ENCODE assay signal across 8 cellular contexts in genomic region chr14:55026441-55026792, GRCh38. TPM values are rescaled to one million over a fixed set of nuclear protein-coding genes. Genes with fewer than 3 reads are reported as not detected.
A peak's percentile ranks its signal among the peaks of the same experiment; 100 is the strongest.
DNase-seq lines count a peak whose midpoint lies in the region; ATAC-seq and TF ChIP-seq lines count a peak whose summit lies in the region.

No MANE protein-coding gene starts in this region.

- TF ChIP-seq CTCF in BJ (IDR thresholded peaks at IDR 0.05; ENCODE audit: insufficient read depth, low read depth, low read length) (no peak), Loucy (conservative IDR thresholded peaks at IDR 0.05; ENCODE audit: low read length) (no peak), neural cell (IDR thresholded peaks at IDR 0.05; ENCODE audit: poor library complexity, severe bottlenecking) (no peak)

- H3K9me2 ChIP-seq in Loucy (replicated peaks; ENCODE audit: low read depth, low read length): no peaks in the 10 kb centered on the region
- H3K9me2 ChIP-seq in neural cell (ENCODE audit: insufficient read depth, low read length): no peaks in the 10 kb centered on the region

- no peak for ATAC-seq in GM19397 (IDR thresholded peaks at IDR 0.05; ENCODE audit: unreplicated experiment)
- ATAC-seq in HG03139 (IDR thresholded peaks at IDR 0.05; ENCODE audit: unreplicated experiment): no peak

- H3K27me3 ChIP-seq in BJ (ENCODE audit: control insufficient read depth, insufficient read depth, low read length) (no peaks in the 10 kb centered on the region), Loucy (ENCODE audit: insufficient read depth, low read length, poor library complexity, severe bottlenecking) (no peaks in the 10 kb centered on the region), duodenal mucosa (ENCODE audit: control insufficient read depth in 1 of 2, insufficient read depth in 2 of 2, low read length in 2 of 2) (no peaks in the 10 kb centered on the region), neural cell (ENCODE audit: insufficient read depth, low read depth, low read length) (no peaks in the 10 kb centered on the region)

- H3K4me3 ChIP-seq in BJ (ENCODE audit: low read depth, low read length) (peak overlapping the region; percentile 82), Loucy (ENCODE audit: low read length, poor library complexity, severe bottlenecking) (peak overlapping the region; percentile 98), duodenal mucosa (ENCODE audit: low read depth in 1 of 2, low read length in 2 of 2) (peak overlapping the region; percentile 98 to 99), neural cell (ENCODE audit: low read length) (peak overlapping the region; percentile 79)

- H3K79me2 ChIP-seq in Loucy (ENCODE audit: insufficient read depth, low read length): peaks cover 89% of the 10 kb centered on the region
- H3K79me2 ChIP-seq in neural cell (replicated peaks; ENCODE audit: insufficient read depth, low read length): peaks cover 56% of the 10 kb centered on the region

- H3K4me1 ChIP-seq in Loucy (ENCODE audit: insufficient read depth, low read length, poor library complexity, severe bottlenecking): peaks cover 54% of the 10 kb centered on the region
- peaks cover 24 to 35% of the 10 kb centered on the region in 2 donors for H3K4me1 ChIP-seq in duodenal mucosa (ENCODE audit: control insufficient read depth in 1 of 2, insufficient read depth in 2 of 2, low read length in 2 of 2)

- no peak for TF ChIP-seq RAD21 in neural cell (conservative IDR thresholded peaks at IDR 0.05)

- CTCF ChIA-PET in BJ (lab: Yijun Ruan, JAX): interaction anchor here (0.8 to 1.6 kb wide), 3 partner anchors 8 to 135 kb away, joined by 3 to 5 read pairs (median 4); partner anchors contain the start of gene MAPK1IP1L

- H3K27ac ChIP-seq in duodenal mucosa (ENCODE audit: low read depth, low read length) (no peak overlapping the region), neural cell (ENCODE audit: low read length) (no peak overlapping the region)

- no peaks in the 10 kb centered on the region for H3F3A ChIP-seq in Loucy (ENCODE audit: low read depth)
- H3F3A ChIP-seq in neural cell (ENCODE audit: insufficient read depth, low read length, poor library complexity, severe bottlenecking): no peaks in the 10 kb centered on the region

- no peaks in the 10 kb centered on the region for H3K36me3 ChIP-seq in BJ (ENCODE audit: control insufficient read depth, insufficient read depth, low read length)
- no peaks in the 10 kb centered on the region for H3K36me3 ChIP-seq in Loucy (ENCODE audit: insufficient read depth, low read length)
- no peaks in the 10 kb centered on the region for H3K36me3 ChIP-seq in duodenal mucosa (ENCODE audit: control insufficient read depth in 1 of 2, insufficient read depth in 2 of 2, low read length in 2 of 2)
- H3K36me3 ChIP-seq in neural cell (ENCODE audit: insufficient read depth, low read length): no peaks in the 10 kb centered on the region

- H4K20me1 ChIP-seq in Loucy (ENCODE audit: insufficient read depth, low read length, poor library complexity, severe bottlenecking) (peaks cover 59% of the 10 kb centered on the region), neural cell (ENCODE audit: insufficient read depth) (no peaks in the 10 kb centered on the region)

- H3K9ac ChIP-seq in Loucy (ENCODE audit: low read depth, low read length, poor library complexity, severe bottlenecking) (peak overlapping the region; percentile 96), duodenal mucosa (ENCODE audit: low read depth in 1 of 2, low read length in 2 of 2) (peak overlapping the region; percentile 87 to 90), neural cell (ENCODE audit: low read length) (peak overlapping the region; percentile 82)

- peak overlapping the region; percentile 92 for H2AFZ ChIP-seq in Loucy (ENCODE audit: low read length)
- H2AFZ ChIP-seq in neural cell (ENCODE audit: low read depth, low read length): peak overlapping the region; percentile 67

- no peak for DNase-seq in BJ (ENCODE audit: low read depth)
- no peak for DNase-seq in GM19240 (ENCODE audit: insufficient read length, low spot score)
- no peak for DNase-seq in RPMI8226

- H3K4me2 ChIP-seq in Loucy (ENCODE audit: low read depth, low read length, poor library complexity, severe bottlenecking) (peak overlapping the region; percentile 84), neural cell (ENCODE audit: low read length) (peak overlapping the region; percentile 76)

- H3K9me3 ChIP-seq in Loucy (ENCODE audit: insufficient read depth, low read depth, low read length) (no peaks in the 10 kb centered on the region), duodenal mucosa (ENCODE audit: control insufficient read depth in 1 of 2, low read length in 2 of 2) (no peaks in the 10 kb centered on the region), neural cell (ENCODE audit: low read length) (no peaks in the 10 kb centered on the region)

- POLR2A ChIA-PET in BJ (lab: Charles Lee): no interaction called here

- no peak for TF ChIP-seq EP300 in neural cell (conservative IDR thresholded peaks at IDR 0.05; ENCODE audit: poor library complexity, severe bottlenecking)

TF ChIP-seq in neural cell, 6 proteins besides CTCF, POLR2A, EP300 and RAD21:
- TF ChIP-seq EZH2 (IDR thresholded peaks at IDR 0.05; ENCODE audit: borderline replicate concordance, insufficient read depth, low read length, poor library complexity, severe bottlenecking) (no peak), TAF1 (IDR thresholded peaks at IDR 0.05; ENCODE audit: low read depth) (no peak), MXI1 (conservative IDR thresholded peaks at IDR 0.05; ENCODE audit: poor library complexity, severe bottlenecking) (no peak), SMC3 (conservative IDR thresholded peaks at IDR 0.05; ENCODE audit: poor library complexity) (no peak), POLR2AphosphoS5 (IDR thresholded peaks at IDR 0.05) (no peak), REST (IDR thresholded peaks at IDR 0.05; ENCODE audit: borderline replicate concordance) (no peak)

RNA-seq across cellular contexts. Expression of gene WDHD1, which starts 0.5 kb away (rescaled TPM):
- polyA plus RNA-seq in BJ (2011; rRNA removed): 2.6 and 5.4 TPM in 2 replicates
- 4.1 and 4.3 TPM in 2 replicates for polyA minus RNA-seq in BJ (2011; rRNA and poly(A)+ RNA removed)
- 8.0 and 8.1 TPM in 2 replicates for polyA plus RNA-seq in neural cell
- polyA minus RNA-seq in neural cell: 14.4 and 14.8 TPM in 2 replicates

RNA-seq across cellular contexts. Expression of gene SOCS4, which starts 0.6 kb away (rescaled TPM):
- polyA plus RNA-seq in BJ (2011; rRNA removed): 3.0 and 6.2 TPM in 2 replicates
- 17.8 and 20.8 TPM in 2 replicates for polyA minus RNA-seq in BJ (2011; rRNA and poly(A)+ RNA removed)
- 25.2 and 27.3 TPM in 2 replicates for polyA plus RNA-seq in neural cell
- 53.3 and 59.3 TPM in 2 replicates for polyA minus RNA-seq in neural cell

RNA-seq across cellular contexts. Expression of gene MAPK1IP1L, which starts 25.0 kb away (rescaled TPM):
- polyA plus RNA-seq in BJ (2011; rRNA removed): 56.4 and 90.0 TPM in 2 replicates
- polyA minus RNA-seq in BJ (2011; rRNA and poly(A)+ RNA removed): 186 and 315 TPM in 2 replicates
- polyA plus RNA-seq in neural cell: 35.4 and 37.6 TPM in 2 replicates
- 38.7 and 56.1 TPM in 2 replicates for polyA minus RNA-seq in neural cell
